Comparison of ENCODE assay signal across 2 cellular contexts in the genomic region with DNA sequence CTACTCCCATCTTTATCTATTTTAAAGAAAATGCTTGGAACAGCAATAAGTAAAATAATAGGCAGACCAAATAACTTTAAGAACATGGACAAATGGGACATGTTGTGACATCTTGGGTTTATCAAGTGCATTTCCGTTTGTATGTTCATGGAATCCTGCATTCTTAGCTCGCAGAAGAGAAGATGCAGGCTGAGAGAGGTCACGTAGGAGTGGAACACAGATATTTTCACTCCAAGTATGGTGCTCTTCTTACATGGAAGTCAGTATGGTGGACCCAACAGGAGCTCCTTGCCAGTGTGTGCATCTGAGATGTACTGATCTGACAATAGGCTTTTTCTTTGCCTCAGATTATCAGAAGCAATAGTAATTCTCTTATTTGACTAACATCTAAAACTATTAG.
TF ChIP-seq lines count a peak whose summit lies in the region.

No MANE protein-coding gene starts in this region.

TF ChIP-seq in A549, 52 proteins besides CTCF, POLR2A, EP300 and RAD21:
- TF ChIP-seq MAFK (IDR thresholded peaks at IDR 0.05; ENCODE audit: partially characterized antibody) = peak; percentile 33
- no peak for TF ChIP-seq NPAS2 (CRISPR knock-in tag; IDR thresholded peaks at IDR 0.05; ENCODE audit: borderline replicate concordance)

TF ChIP-seq in K562, 482 proteins besides CTCF, POLR2A, EP300 and RAD21:
- TF ChIP-seq, protein P1, sequence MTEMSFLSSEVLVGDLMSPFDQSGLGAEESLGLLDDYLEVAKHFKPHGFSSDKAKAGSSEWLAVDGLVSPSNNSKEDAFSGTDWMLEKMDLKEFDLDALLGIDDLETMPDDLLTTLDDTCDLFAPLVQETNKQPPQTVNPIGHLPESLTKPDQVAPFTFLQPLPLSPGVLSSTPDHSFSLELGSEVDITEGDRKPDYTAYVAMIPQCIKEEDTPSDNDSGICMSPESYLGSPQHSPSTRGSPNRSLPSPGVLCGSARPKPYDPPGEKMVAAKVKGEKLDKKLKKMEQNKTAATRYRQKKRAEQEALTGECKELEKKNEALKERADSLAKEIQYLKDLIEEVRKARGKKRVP (CRISPR knock-in tag; IDR thresholded peaks at IDR 0.05) = no peak
- 0 out of 2 replicates have a peak, but pooled peaks have one; percentile 45 for TF ChIP-seq EHMT2 (IDR thresholded peaks at IDR 0.05)
- TF ChIP-seq YY1 (IDR thresholded peaks at IDR 0.05; ENCODE audit: borderline replicate concordance in 1 of 3, control insufficient read depth in 1 of 3, extremely low read depth in 1 of 3, insufficient read depth in 3 of 3, insufficient read length in 1 of 3, insufficient replicate concordance in 2 of 3, low read depth in 1 of 3, low read length in 2 of 3) = peak in 1 of 3 experiments; percentile 16
- TF ChIP-seq, protein P2, sequence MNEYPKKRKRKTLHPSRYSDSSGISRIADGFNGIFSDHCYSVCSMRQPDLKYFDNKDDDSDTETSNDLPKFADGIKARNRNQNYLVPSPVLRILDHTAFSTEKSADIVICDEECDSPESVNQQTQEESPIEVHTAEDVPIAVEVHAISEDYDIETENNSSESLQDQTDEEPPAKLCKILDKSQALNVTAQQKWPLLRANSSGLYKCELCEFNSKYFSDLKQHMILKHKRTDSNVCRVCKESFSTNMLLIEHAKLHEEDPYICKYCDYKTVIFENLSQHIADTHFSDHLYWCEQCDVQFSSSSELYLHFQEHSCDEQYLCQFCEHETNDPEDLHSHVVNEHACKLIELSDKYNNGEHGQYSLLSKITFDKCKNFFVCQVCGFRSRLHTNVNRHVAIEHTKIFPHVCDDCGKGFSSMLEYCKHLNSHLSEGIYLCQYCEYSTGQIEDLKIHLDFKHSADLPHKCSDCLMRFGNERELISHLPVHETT (CRISPR knock-in tag; conservative IDR thresholded peaks at IDR 0.05 in 1 of 2, IDR thresholded peaks at IDR 0.05 in 1 of 2) = no peak
TF ChIP-seq in K562: peak in this region for 2.
